Comparison of ENCODE assay signal across 23 cellular contexts in the genomic region with DNA sequence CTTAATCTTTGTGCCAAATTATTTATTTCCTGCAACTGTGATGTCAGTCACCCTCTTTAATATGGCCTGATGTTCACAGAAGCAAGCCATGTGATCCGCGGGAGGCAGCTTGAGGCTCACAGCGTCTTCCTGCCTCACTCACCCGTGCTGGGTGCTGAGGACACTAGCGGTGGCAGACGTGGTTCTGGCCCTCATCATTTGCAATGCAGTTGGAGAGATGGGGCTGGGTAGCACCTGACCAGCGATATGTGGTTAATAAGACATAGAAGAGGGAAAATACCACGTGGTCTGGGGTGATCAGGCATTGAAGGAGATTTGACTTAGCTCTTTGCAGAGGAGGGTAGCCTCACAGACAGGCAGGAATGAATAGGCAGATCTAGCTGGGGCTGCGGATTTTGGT.
DNase-seq lines count a peak whose midpoint lies in the region; ATAC-seq lines count a peak whose summit lies in the region.
"Had no signal": no experiment of that assay in that cellular context is flagged by ENCODE, and none has a peak within 500 bp of the region (broad histone marks: within the 10 kb centered on the region; RNA-seq: fewer than 3 reads in every experiment).

No MANE protein-coding gene starts in this region.

- no peak overlapping the region for H2BK120ac ChIP-seq in trophoblast cell (ENCODE audit: insufficient read depth, low read length, poor library complexity)

- no peaks in the 10 kb centered on the region for H3K27me3 ChIP-seq in CD4-positive, CD25-positive, alpha-beta regulatory T cell (ENCODE audit: control insufficient read depth, insufficient read depth, low read length)
- no peaks in the 10 kb centered on the region for H3K27me3 ChIP-seq in trophoblast cell (ENCODE audit: insufficient read depth, low read length)
- H3K27me3 ChIP-seq: ascending aorta, esophagus squamous epithelium, SJSA1, tibial nerve had no signal

- no peaks in the 10 kb centered on the region for H3K79me1 ChIP-seq in trophoblast cell (ENCODE audit: low read length)

- peaks cover 3% of the 10 kb centered on the region for H3K79me2 ChIP-seq in trophoblast cell (ENCODE audit: control insufficient read depth, insufficient read depth, low read length, poor library complexity)

- no peak overlapping the region for H2AFZ ChIP-seq in trophoblast cell (ENCODE audit: insufficient read depth, low read length, poor library complexity)
- H2AFZ ChIP-seq: PC-9 had no signal

- DNase-seq in CD4-positive, CD25-positive, alpha-beta regulatory T cell = no peak
- DNase-seq in memory B cell (ENCODE audit: low spot score in 2 of 2) (no peak), trophoblast cell (no peak), T-helper 2 cell (no peak), caudate nucleus (lab: John Stamatoyannopoulos, UW) (no peak)
- DNase-seq in activated CD8-positive, alpha-beta memory T cell treated with anti-CD3 and anti-CD28 coated beads, Interleukin-2, amount 50 U/mL, for 48 hours = no peak
- DNase-seq: activated CD4-positive, CD25-positive, alpha-beta regulatory T cell treated with anti-CD3 and anti-CD28 coated beads, Interleukin-2, amount 50 U/mL, for 72 hours; activated naive CD4-positive, alpha-beta T cell; cerebellar nuclear complex; effector CD4-positive, alpha-beta T cell; esophagus squamous epithelium; GOT3; MM.1S; NCI-H345; PC-9; right cardiac atrium had no signal

- no peak overlapping the region for H4K12ac ChIP-seq in trophoblast cell (ENCODE audit: low read depth, low read length)

- no peak overlapping the region for H3K4me2 ChIP-seq in trophoblast cell (ENCODE audit: low read length)
- H3K4me2 ChIP-seq: PC-9 had no signal

- H3K9me3 ChIP-seq in CD4-positive, CD25-positive, alpha-beta regulatory T cell (ENCODE audit: control insufficient read depth in 2 of 2, low read length in 2 of 2) = no peaks in the 10 kb centered on the region
- H3K9me3 ChIP-seq in trophoblast cell (ENCODE audit: insufficient read depth, low read depth, low read length) = peaks cover 2% of the 10 kb centered on the region
- H3K9me3 ChIP-seq: esophagus squamous epithelium, SJSA1, tibial nerve had no signal

- H3K14ac ChIP-seq in trophoblast cell (ENCODE audit: low read length) = no peak overlapping the region

- H3K27me3 Mint-ChIP-seq in CD4-positive, CD25-positive, alpha-beta regulatory T cell = no peaks in the 10 kb centered on the region
- no peaks in the 10 kb centered on the region for H3K27me3 Mint-ChIP-seq in memory B cell
- H3K27me3 Mint-ChIP-seq: stimulated activated memory B cell treated with anti-CD40 and anti-IgM and Interleukin-4, amounts not matched to agents 10 μg/mL and 1 μg/mL and 100 μg/mL, for 72 hours had no signal

- no peak overlapping the region for H4K8ac ChIP-seq in trophoblast cell (ENCODE audit: low read depth, low read length)

- H3K4me3 ChIP-seq in CD4-positive, CD25-positive, alpha-beta regulatory T cell (ENCODE audit: low read depth, low read length) = no peak overlapping the region
- H3K4me3 ChIP-seq in trophoblast cell (ENCODE audit: low read depth, low read length) = no peak overlapping the region
- H3K4me3 ChIP-seq: ascending aorta, esophagus squamous epithelium, PC-9, SJSA1, tibial nerve had no signal

- no CpG with 5 or more reads among the region's 9 CpGs for WGBS in trophoblast cell (ENCODE audit: extremely low coverage, insufficient coverage, insufficient read length)

- H2AK5ac ChIP-seq in trophoblast cell (ENCODE audit: low read length) = no peak overlapping the region

- peak overlapping the region; percentile 18 to 90 (median 85) for H3K27ac Mint-ChIP-seq in CD4-positive, CD25-positive, alpha-beta regulatory T cell
- peak overlapping the region; percentile 51 for H3K27ac Mint-ChIP-seq in memory B cell
- H3K27ac Mint-ChIP-seq: stimulated activated memory B cell treated with anti-CD40 and anti-IgM and Interleukin-4, amounts not matched to agents 10 μg/mL and 1 μg/mL and 100 μg/mL, for 72 hours had no signal

- H3K4me1 ChIP-seq in CD4-positive, CD25-positive, alpha-beta regulatory T cell (ENCODE audit: control insufficient read depth, insufficient read depth, low read length, poor library complexity, severe bottlenecking) = peaks cover 39% of the 10 kb centered on the region
- peaks cover 0 to 6% of the 10 kb centered on the region in 2 experiments for H3K4me1 ChIP-seq in trophoblast cell (ENCODE audit: control insufficient read depth in 1 of 2, insufficient read depth in 2 of 2, low read length in 2 of 2)
- H3K4me1 ChIP-seq: SJSA1 had no signal

- H2BK12ac ChIP-seq in trophoblast cell (ENCODE audit: low read length) = no peak overlapping the region

- peaks cover 38 to 72% (median 52%) of the 10 kb centered on the region in 4 donors for H3K4me1 Mint-ChIP-seq in CD4-positive, CD25-positive, alpha-beta regulatory T cell
- H3K4me1 Mint-ChIP-seq in memory B cell = peaks cover 21% of the 10 kb centered on the region

- H3K4ac ChIP-seq in trophoblast cell (ENCODE audit: low read depth, low read length) = no peak overlapping the region

- no peaks in the 10 kb centered on the region for H3K36me3 ChIP-seq in CD4-positive, CD25-positive, alpha-beta regulatory T cell (ENCODE audit: control insufficient read depth, insufficient read depth, low read length)
- peaks cover 2% of the 10 kb centered on the region in 2 experiments for H3K36me3 ChIP-seq in trophoblast cell (ENCODE audit: control insufficient read depth in 1 of 2, insufficient read depth in 2 of 2, low read length in 2 of 2)
- H3K36me3 ChIP-seq: ascending aorta, SJSA1, tibial nerve had no signal

- H3K18ac ChIP-seq in trophoblast cell (ENCODE audit: low read length) = no peak overlapping the region

- no peaks in the 10 kb centered on the region for H3K9me3 Mint-ChIP-seq in CD4-positive, CD25-positive, alpha-beta regulatory T cell
- H3K9me3 Mint-ChIP-seq in memory B cell = no peaks in the 10 kb centered on the region

- H3K9ac ChIP-seq in trophoblast cell (ENCODE audit: low read length) = no peak overlapping the region

- H4K91ac ChIP-seq in trophoblast cell (ENCODE audit: low read depth, low read length) = no peak overlapping the region

- H3K23ac ChIP-seq in trophoblast cell (ENCODE audit: low read length) = no peak overlapping the region

- no peak for ATAC-seq in CD4-positive, CD25-positive, alpha-beta regulatory T cell (ENCODE audit: low read depth in 2 of 2)
- ATAC-seq in GM18909 (IDR thresholded peaks at IDR 0.05; ENCODE audit: poor library complexity, unreplicated experiment) (peak; percentile 79), HG03432 (IDR thresholded peaks at IDR 0.05; ENCODE audit: unreplicated experiment) (peak; percentile 80), memory B cell (ENCODE audit: low read depth) (peak; percentile 21)
- ATAC-seq: left lobe of liver; right cardiac atrium; stimulated activated memory B cell treated with anti-CD40 and anti-IgM and Interleukin-4, amounts not matched to agents 10 μg/mL and 1 μg/mL and 100 μg/mL, for 72 hours had no signal

- H2BK5ac ChIP-seq in trophoblast cell (ENCODE audit: low read depth, low read length, poor library complexity) = no peak overlapping the region

- peak overlapping the region in 2 of 4 donors; percentile 42 to 86 for H3K4me3 Mint-ChIP-seq in CD4-positive, CD25-positive, alpha-beta regulatory T cell
- H3K4me3 Mint-ChIP-seq in memory B cell = no peak overlapping the region
- H3K4me3 Mint-ChIP-seq: stimulated activated memory B cell treated with anti-CD40 and anti-IgM and Interleukin-4, amounts not matched to agents 10 μg/mL and 1 μg/mL and 100 μg/mL, for 72 hours had no signal

- H3K27ac ChIP-seq in CD4-positive, CD25-positive, alpha-beta regulatory T cell (ENCODE audit: insufficient read depth, low read length, poor library complexity, severe bottlenecking) = peak overlapping the region; percentile 10
- H3K27ac ChIP-seq in trophoblast cell (ENCODE audit: low read depth, low read length) = no peak overlapping the region
- no peak overlapping the region for H3K27ac ChIP-seq in caudate nucleus (ENCODE audit: low read depth, low read length)
- H3K27ac ChIP-seq: ascending aorta, esophagus squamous epithelium, PC-9, SJSA1, tibial nerve had no signal

- peaks cover 4% of the 10 kb centered on the region for H3K36me3 Mint-ChIP-seq in CD4-positive, CD25-positive, alpha-beta regulatory T cell
- H3K36me3 Mint-ChIP-seq in memory B cell = peaks cover 13% of the 10 kb centered on the region

Comparison
In these comparisons a context has a peak if more than half of its experiments do, and no peak if none do; other contexts are left out.
1. ATAC-seq: peak in GM18909 (single experiment), HG03432 (single experiment) and memory B cell (single experiment); none in CD4-positive, CD25-positive, alpha-beta regulatory T cell (0 of 2).